In the genomic region with DNA sequence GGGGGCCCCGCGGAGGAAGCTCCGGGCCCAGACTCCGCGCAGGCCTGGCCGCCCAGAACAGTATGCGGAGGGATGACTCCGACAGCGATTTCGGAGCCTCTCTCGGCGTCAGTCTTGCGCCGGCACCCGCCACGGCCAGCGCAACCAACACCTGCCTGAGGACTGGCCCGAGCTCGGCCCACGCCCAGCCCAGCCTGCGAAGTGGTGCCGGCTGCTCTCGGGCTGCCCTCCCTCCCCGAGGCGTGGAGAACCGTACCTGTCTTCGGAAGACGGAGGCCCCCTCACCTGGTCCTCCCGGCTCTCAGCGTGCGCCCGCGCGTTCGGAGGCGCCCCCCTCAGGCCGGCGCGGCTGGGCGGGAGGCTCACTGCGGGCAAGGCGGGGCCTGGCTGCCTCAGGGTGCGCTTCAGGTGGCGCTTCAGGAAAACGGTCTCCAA, we compare ENCODE assay signal across 10 cellular contexts. TPM values are rescaled to one million over a fixed set of nuclear protein-coding genes. Genes with fewer than 3 reads are reported as not detected.
DNase-seq lines count a peak whose midpoint lies in the region; ATAC-seq and TF ChIP-seq lines count a peak whose summit lies in the region.
"Had no signal": no experiment of that assay in that cellular context is flagged by ENCODE, and none has a peak within 500 bp of the region (broad histone marks: within the 10 kb centered on the region; RNA-seq: fewer than 3 reads in every experiment).

A gene with protein sequence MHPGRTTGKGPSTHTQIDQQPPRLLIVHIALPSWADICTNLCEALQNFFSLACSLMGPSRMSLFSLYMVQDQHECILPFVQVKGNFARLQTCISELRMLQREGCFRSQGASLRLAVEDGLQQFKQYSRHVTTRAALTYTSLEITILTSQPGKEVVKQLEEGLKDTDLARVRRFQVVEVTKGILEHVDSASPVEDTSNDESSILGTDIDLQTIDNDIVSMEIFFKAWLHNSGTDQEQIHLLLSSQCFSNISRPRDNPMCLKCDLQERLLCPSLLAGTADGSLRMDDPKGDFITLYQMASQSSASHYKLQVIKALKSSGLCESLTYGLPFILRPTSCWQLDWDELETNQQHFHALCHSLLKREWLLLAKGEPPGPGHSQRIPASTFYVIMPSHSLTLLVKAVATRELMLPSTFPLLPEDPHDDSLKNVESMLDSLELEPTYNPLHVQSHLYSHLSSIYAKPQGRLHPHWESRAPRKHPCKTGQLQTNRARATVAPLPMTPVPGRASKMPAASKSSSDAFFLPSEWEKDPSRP (minus strand): TSS at position 322 of the 435 bp plus-strand sequence. CDS start 8,055 bp downstream, outside the sequence.

- H3K4me1 Mint-ChIP-seq in activated CD8-positive, alpha-beta T cell treated with anti-CD3 and anti-CD28 coated beads for 36 hours (ENCODE audit: low read depth), result peaks cover 4% of the 10 kb centered on the region
- no peaks in the 10 kb centered on the region for H3K4me1 Mint-ChIP-seq in neural progenitor cell

- CTCF ChIA-PET in activated CD8-positive, alpha-beta T cell treated with anti-CD3 and anti-CD28 coated beads for 36 hours (lab: Charles Lee), result interaction anchor here (1.2 kb wide), 2 partner anchors 20 to 52 kb away, joined by 3 to 4 read pairs; no protein-coding TSS in a partner anchor

- no peaks in the 10 kb centered on the region for H3K9me3 ChIP-seq in ES-I3 (ENCODE audit: control insufficient read depth, insufficient read depth, low read length)
- H3K9me3 ChIP-seq in fibroblast of lung (ENCODE audit: control insufficient read depth, insufficient read depth, low read depth, low read length), result no peaks in the 10 kb centered on the region
- H3K9me3 ChIP-seq in neural progenitor cell (ENCODE audit: low read depth), result no peaks in the 10 kb centered on the region
- H3K9me3 ChIP-seq: gastroesophageal sphincter had no signal

- ATAC-seq in activated CD8-positive, alpha-beta T cell treated with anti-CD3 and anti-CD28 coated beads for 36 hours, result peak; percentile 64
- ATAC-seq in HG02981 (IDR thresholded peaks at IDR 0.05; ENCODE audit: unreplicated experiment), result no peak
- ATAC-seq: gastroesophageal sphincter had no signal

- intact Hi-C loops in activated CD8-positive, alpha-beta T cell treated with anti-CD3 and anti-CD28 coated beads for 36 hours (cut with micrococcal nuclease), result no loop called here

- peak; percentile 46 for TF ChIP-seq CTCF in activated CD8-positive, alpha-beta T cell treated with anti-CD3 and anti-CD28 coated beads for 36 hours (IDR thresholded peaks at IDR 0.05)
- TF ChIP-seq CTCF in fibroblast of lung (conservative IDR thresholded peaks at IDR 0.05 in 1 of 2, IDR thresholded peaks at IDR 0.05 in 1 of 2; ENCODE audit: low read depth in 1 of 2, low read length in 2 of 2) (no peak), neural progenitor cell (IDR thresholded peaks at IDR 0.05) (peak; percentile 46)

- H3K27me3 ChIP-seq in fibroblast of lung (ENCODE audit: control insufficient read depth, insufficient read depth, low read length) (peaks cover 9% of the 10 kb centered on the region), neural progenitor cell (peaks cover 32% of the 10 kb centered on the region)

- peak; percentile 19 for DNase-seq in activated CD8-positive, alpha-beta T cell treated with anti-CD3 and anti-CD28 coated beads for 36 hours
- DNase-seq in fibroblast of lung (ENCODE audit: low read depth in 2 of 2), result no peak
- peak; percentile 44 for DNase-seq in neural progenitor cell (ENCODE audit: low spot score)
- DNase-seq in SW480 (ENCODE audit: low spot score), result no peak
- DNase-seq in DMS114 treated with DMSO at 0.1 percent for 48 hours (lab: John Stamatoyannopoulos, UW; ENCODE audit: unreplicated experiment), result no peak
- no peak for DNase-seq in nucleus accumbens (lab: John Stamatoyannopoulos, UW)
- DNase-seq: DMS79 had no signal

- no peak within 1 kb of the TSS for H2AFZ ChIP-seq in fibroblast of lung (ENCODE audit: low read length)
- peak within 1 kb of the TSS; percentile 96 for H2AFZ ChIP-seq in neural progenitor cell (replicated peaks)

- no peaks in the 10 kb centered on the region for H3K36me3 Mint-ChIP-seq in activated CD8-positive, alpha-beta T cell treated with anti-CD3 and anti-CD28 coated beads for 36 hours (ENCODE audit: low read depth)
- H3K36me3 Mint-ChIP-seq in neural progenitor cell, result no peaks in the 10 kb centered on the region

- no peak within 1 kb of the TSS for H3K4me3 Mint-ChIP-seq in activated CD8-positive, alpha-beta T cell treated with anti-CD3 and anti-CD28 coated beads for 36 hours
- H3K4me3 Mint-ChIP-seq in neural progenitor cell, result no peak within 1 kb of the TSS

- H3K4me1 ChIP-seq in ES-I3 (ENCODE audit: insufficient read depth, low read length) (no peaks in the 10 kb centered on the region), fibroblast of lung (ENCODE audit: control insufficient read depth, extremely low read depth, insufficient read depth, low read length) (no peaks in the 10 kb centered on the region), neural progenitor cell (no peaks in the 10 kb centered on the region)

- no peaks in the 10 kb centered on the region for H3F3A ChIP-seq in neural progenitor cell (ENCODE audit: low read depth)

- POLR2A ChIA-PET in activated CD8-positive, alpha-beta T cell treated with anti-CD3 and anti-CD28 coated beads for 36 hours (lab: Charles Lee), result interaction anchor here (1.2 kb wide), 1 partner anchor 28 kb away, joined by 4 read pairs; no protein-coding TSS in a partner anchor

- H3K9me3 Mint-ChIP-seq in activated CD8-positive, alpha-beta T cell treated with anti-CD3 and anti-CD28 coated beads for 36 hours, result no peaks in the 10 kb centered on the region
- H3K9me3 Mint-ChIP-seq in neural progenitor cell, result peaks cover 7% of the 10 kb centered on the region

- H3K36me3 ChIP-seq in ES-I3 (ENCODE audit: insufficient read depth, low read length), result no peaks in the 10 kb centered on the region
- H3K36me3 ChIP-seq in fibroblast of lung (ENCODE audit: control insufficient read depth, insufficient read depth, low read length), result no peaks in the 10 kb centered on the region
- H3K36me3 ChIP-seq in neural progenitor cell, result no peaks in the 10 kb centered on the region
- H3K36me3 ChIP-seq: gastroesophageal sphincter had no signal

- H3K4me3 ChIP-seq in fibroblast of lung (replicated peaks in 1 of 4; ENCODE audit: control extremely low read depth in 1 of 4, insufficient read depth in 1 of 4, low read depth in 3 of 4, low read length in 4 of 4) (no peak within 1 kb of the TSS), neural progenitor cell (peak within 1 kb of the TSS; percentile 44)

- H3K9ac ChIP-seq in ES-I3 (ENCODE audit: low read depth, low read length) (peak within 1 kb of the TSS; percentile 55; the same call in 1 of the 2 replicates), fibroblast of lung (ENCODE audit: insufficient read depth, low read length) (no peak within 1 kb of the TSS), neural progenitor cell (no peak within 1 kb of the TSS)

- H3K4me2 ChIP-seq in fibroblast of lung (ENCODE audit: extremely low read depth, insufficient read depth, low read length) (peak within 1 kb of the TSS; percentile 13), neural progenitor cell (peak within 1 kb of the TSS; percentile 70)

- no peak within 1 kb of the TSS for H3K27ac Mint-ChIP-seq in activated CD8-positive, alpha-beta T cell treated with anti-CD3 and anti-CD28 coated beads for 36 hours
- no peak within 1 kb of the TSS for H3K27ac Mint-ChIP-seq in neural progenitor cell

- no peaks in the 10 kb centered on the region for H4K20me1 ChIP-seq in fibroblast of lung (ENCODE audit: control insufficient read depth, extremely low read depth, insufficient read depth, low read length)
- no peaks in the 10 kb centered on the region for H4K20me1 ChIP-seq in neural progenitor cell (ENCODE audit: low read depth)

- H3K27me3 Mint-ChIP-seq in activated CD8-positive, alpha-beta T cell treated with anti-CD3 and anti-CD28 coated beads for 36 hours, result peaks cover 19% of the 10 kb centered on the region
- peaks cover 13% of the 10 kb centered on the region for H3K27me3 Mint-ChIP-seq in neural progenitor cell (ENCODE audit: insufficient read depth, low read depth)

- H3K27ac ChIP-seq in fibroblast of lung (ENCODE audit: insufficient read depth, low read length) (no peak within 1 kb of the TSS), neural progenitor cell (no peak within 1 kb of the TSS)
- H3K27ac ChIP-seq: gastroesophageal sphincter had no signal

- H3K79me2 ChIP-seq in fibroblast of lung (ENCODE audit: control insufficient read depth, insufficient read depth, low read length), result no peaks in the 10 kb centered on the region
- H3K79me2 ChIP-seq in neural progenitor cell (ENCODE audit: low read depth), result no peaks in the 10 kb centered on the region

RNA-seq across cellular contexts. Expression of the gene that starts here (rescaled TPM):
- not detected for total RNA-seq in activated CD8-positive, alpha-beta T cell treated with anti-CD3 and anti-CD28 coated beads for 36 hours
- total RNA-seq in fibroblast of lung (not detected in 2 replicates), neural progenitor cell (ENCODE audit: low replicate concordance) (0.75 and 3.7 TPM in 2 replicates)
- polyA plus RNA-seq in fibroblast of lung, result 0.07 TPM in 1 of 2 replicates, not detected in the other
- 0.06 TPM in 1 of 2 replicates, not detected in the other for polyA plus RNA-seq in fibroblast of lung (2012)
- polyA minus RNA-seq in fibroblast of lung (ENCODE audit: low replicate concordance), result not detected in 2 replicates

Comparison
In these comparisons a context has a peak if more than half of its experiments do, and no peak if none do; other contexts are left out.
1. Peak in DNase-seq and ATAC-seq in activated CD8-positive, alpha-beta T cell treated with anti-CD3 and anti-CD28 coated beads for 36 hours; RNA of the gene not detected or under 1 TPM.
2. CTCF ChIP-seq: peak in activated CD8-positive, alpha-beta T cell treated with anti-CD3 and anti-CD28 coated beads for 36 hours (single experiment) and neural progenitor cell (single experiment); none in fibroblast of lung (0 of 2).